Comparison of ENCODE assay signal across 21 cellular contexts in genomic region chr17:79630821-79631639, GRCh38. TPM values are rescaled to one million over a fixed set of nuclear protein-coding genes. Genes with fewer than 3 reads are reported as not detected.
DNase-seq lines count a peak whose midpoint lies in the region; ATAC-seq and TF ChIP-seq lines count a peak whose summit lies in the region.
"Had no signal": no experiment of that assay in that cellular context is flagged by ENCODE, and none has a peak within 500 bp of the region (broad histone marks: within the 10 kb centered on the region; RNA-seq: fewer than 3 reads in every experiment).

No MANE protein-coding gene starts in this region.

- POLR2A ChIA-PET in Caco-2 (lab: Charles Lee): no interaction called here

- H3K4me1 ChIP-seq in Caco-2 (peaks cover 55% of the 10 kb centered on the region), heart left ventricle (no peaks in the 10 kb centered on the region), ovary (ENCODE audit: insufficient read depth) (no peaks in the 10 kb centered on the region), BE2C (no peaks in the 10 kb centered on the region)
- H3K4me1 ChIP-seq: foreskin keratinocyte, HAP-1, thyroid gland had no signal

- peaks cover 16% of the 10 kb centered on the region for H3K9me3 ChIP-seq in Caco-2
- no peaks in the 10 kb centered on the region for H3K9me3 ChIP-seq in heart left ventricle
- no peaks in the 10 kb centered on the region for H3K9me3 ChIP-seq in ovary
- H3K9me3 ChIP-seq in BE2C: no peaks in the 10 kb centered on the region
- H3K9me3 ChIP-seq: HAP-1, thyroid gland had no signal

- no peak overlapping the region for H3K4me3 ChIP-seq in Caco-2 (ENCODE audit: low read depth, low read length)
- H3K4me3 ChIP-seq in H7 (ENCODE audit: insufficient read depth, low read depth, low read length): no peak overlapping the region
- H3K4me3 ChIP-seq in heart left ventricle: no peak overlapping the region
- H3K4me3 ChIP-seq in ovary: no peak overlapping the region
- no peak overlapping the region for H3K4me3 ChIP-seq in BE2C (ENCODE audit: low read depth, low read length)
- H3K4me3 ChIP-seq: HAP-1, PC-9, SK-N-MC, thyroid gland had no signal

- H3K36me3 ChIP-seq in Caco-2 (ENCODE audit: control insufficient read depth, insufficient read depth, low read length) (no peaks in the 10 kb centered on the region), H7 (replicated peaks; ENCODE audit: control insufficient read depth, insufficient read depth, low read length) (no peaks in the 10 kb centered on the region), heart left ventricle (no peaks in the 10 kb centered on the region), ovary (no peaks in the 10 kb centered on the region), BE2C (no peaks in the 10 kb centered on the region)
- H3K36me3 ChIP-seq: HAP-1, thyroid gland had no signal

- no TSS peak for BruUV-seq in Caco-2 (replicated peaks; lab: Mats Ljungman, UMichigan)

- no peaks in the 10 kb centered on the region for H3K36me3 Mint-ChIP-seq in Caco-2 (ENCODE audit: insufficient read depth, unreplicated experiment)

- H3K27ac Mint-ChIP-seq in Caco-2 (ENCODE audit: unreplicated experiment): peak overlapping the region; percentile 86

- CTCF ChIA-PET in Caco-2 (lab: Charles Lee): no interaction called here

- no peaks in the 10 kb centered on the region for H3K9me3 Mint-ChIP-seq in Caco-2 (ENCODE audit: unreplicated experiment)

- intact Hi-C loops in Caco-2 (cut with micrococcal nuclease; ENCODE audit: unreplicated experiment): no loop called here
- intact Hi-C loops in heart left ventricle (cut with DNase I): no loop called here
- intact Hi-C loops in ovary (cut with DNase I): no loop called here

- TF ChIP-seq CTCF in Caco-2 (IDR thresholded peaks at IDR 0.05; ENCODE audit: insufficient read depth in 1 of 2, low read depth in 1 of 2, low read length in 1 of 2, severe bottlenecking in 1 of 2, unreplicated experiment in 1 of 2) (no peak), heart left ventricle (IDR thresholded peaks at IDR 0.05) (no peak), ovary (IDR thresholded peaks at IDR 0.05) (no peak), BE2C (IDR thresholded peaks at IDR 0.05; ENCODE audit: low read depth, low read length) (no peak)

- no peak for TF ChIP-seq POLR2A in heart left ventricle (IDR thresholded peaks at IDR 0.05)
- no peak for TF ChIP-seq POLR2A in ovary (IDR thresholded peaks at IDR 0.05)

- DNase-seq in Caco-2 (peak in 1 of 2 experiments; percentile 19), H7 (peak; percentile 26), heart left ventricle (peak in 3 of 5 donors; percentile 4 to 14 (median 4)), ovary (peak in 4 of 5 donors; percentile 1 to 27 (median 4)), BE2C (no peak)
- DNase-seq: activated CD4-positive, alpha-beta T cell treated with anti-CD3 and anti-CD28 coated beads, Interleukin-2, amount 50 U/mL, for 4 hours; activated naive CD4-positive, alpha-beta T cell treated with Interleukin-2 at 50 U/mL for 16 hours; C1 segment of cervical spinal cord; DMS153; foreskin keratinocyte; NCI-H1436; NCI-H748 treated with DMSO at 0.1 percent for 48 hours; PC-9; thyroid gland had no signal

- H3K27me3 Mint-ChIP-seq in Caco-2 (ENCODE audit: insufficient read depth, unreplicated experiment): no peaks in the 10 kb centered on the region

- ATAC-seq in heart left ventricle (no peak), HG02623 (IDR thresholded peaks at IDR 0.05; ENCODE audit: unreplicated experiment) (no peak), GM18870 (IDR thresholded peaks at IDR 0.05; ENCODE audit: unreplicated experiment) (no peak)
- ATAC-seq: foreskin keratinocyte had no signal

- H3K27ac ChIP-seq in heart left ventricle: no peak overlapping the region
- no peak overlapping the region for H3K27ac ChIP-seq in ovary
- H3K27ac ChIP-seq: foreskin keratinocyte, PC-9, SK-N-MC, thyroid gland had no signal

- H3K27me3 ChIP-seq in Caco-2 (replicated peaks; ENCODE audit: control insufficient read depth, insufficient read depth, low read length) (no peaks in the 10 kb centered on the region), H7 (ENCODE audit: control insufficient read depth, insufficient read depth, low read length) (no peaks in the 10 kb centered on the region), heart left ventricle (peaks cover 0 to 50% (median 6%) of the 10 kb centered on the region in 9 donors), ovary (no peaks in the 10 kb centered on the region), BE2C (peaks cover 64% of the 10 kb centered on the region)
- H3K27me3 ChIP-seq: foreskin keratinocyte, thyroid gland had no signal

- TF ChIP-seq EP300 in ovary (IDR thresholded peaks at IDR 0.05): no peak

- WGBS in heart left ventricle, 4 donors: 71 to 77% (median 73%) methylated on average over 18 to 21 of the region's 21 CpGs
- 68 to 74% (median 71%) methylated on average over 21 of the region's 21 CpGs for WGBS in ovary, 3 donors

- H3K4me1 Mint-ChIP-seq in Caco-2 (ENCODE audit: low read depth, unreplicated experiment): peaks cover 38% of the 10 kb centered on the region

- H3K4me3 Mint-ChIP-seq in Caco-2 (ENCODE audit: unreplicated experiment): no peak overlapping the region

RNA-seq across cellular contexts. Expression of gene RBFOX3, which starts 20.2 kb away (rescaled TPM):
- total RNA-seq in Caco-2 (2022) (1.1 and 2.0 TPM in 2 replicates), heart left ventricle (not detected), ovary (1 to 10 TPM in 1 of 7 donors, under 1 TPM in 4, not detected in 2; 0.13 to 3.4 (median 0.20) TPM)
- 3.5 and 13.4 TPM in 2 replicates for total RNA-seq in H7 (2014; rRNA removed; shearing (Covaris generic))
- polyA plus RNA-seq in heart left ventricle (not detected), ovary (under 1 TPM; 0.07 to 0.97 TPM)
- 0.25 TPM for polyA plus RNA-seq in BE2C (2012; ENCODE audit: insufficient read depth, insufficient read length, low read depth)
- total RNA-seq: endothelial cell of umbilical vein, foreskin keratinocyte, liver, myocyte, PC-9, thyroid gland had no signal
- polyA plus RNA-seq: endothelial cell of umbilical vein, foreskin keratinocyte had no signal
